11 cellular contexts compared by ENCODE assay signal in the genomic region with DNA sequence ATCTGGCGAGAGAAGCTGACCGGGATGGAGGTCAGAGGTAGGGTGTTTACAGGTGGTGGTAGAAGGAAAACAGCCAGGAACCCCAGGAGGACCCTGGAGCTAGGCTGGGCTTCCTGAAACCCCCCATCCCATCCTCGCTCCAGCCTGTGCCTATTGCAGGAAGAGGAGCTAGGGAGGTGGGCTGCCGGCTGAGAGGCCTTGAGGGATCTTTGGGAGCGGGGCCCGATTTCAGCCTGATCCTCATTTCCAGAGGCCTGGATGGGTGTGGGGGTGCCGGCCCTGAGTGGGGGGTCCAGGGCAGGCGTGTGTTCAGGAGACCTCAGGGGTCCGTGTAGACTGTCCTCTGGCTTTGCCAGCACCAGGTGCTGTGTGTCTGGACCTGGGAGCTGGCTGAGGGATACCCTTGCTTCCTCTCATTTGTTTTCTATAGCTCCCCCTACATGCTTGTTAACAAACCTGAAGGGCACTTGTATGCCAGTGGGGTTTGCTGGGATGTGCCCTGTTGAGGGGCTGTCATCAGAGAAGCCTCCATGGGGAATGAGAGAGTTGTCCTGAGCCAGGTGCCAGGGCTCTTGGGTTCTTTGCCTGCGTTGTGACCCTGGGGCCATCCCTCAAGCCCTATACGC. TPM values are rescaled to one million over a fixed set of nuclear protein-coding genes. Genes with fewer than 3 reads are reported as not detected.
DNase-seq lines count a peak whose midpoint lies in the region; ATAC-seq and TF ChIP-seq lines count a peak whose summit lies in the region.
"Had no signal": no experiment of that assay in that cellular context is flagged by ENCODE, and none has a peak within 500 bp of the region (broad histone marks: within the 10 kb centered on the region; RNA-seq: fewer than 3 reads in every experiment).

No MANE protein-coding gene starts in this region.

- H3K9me3 Mint-ChIP-seq in CD4-positive, alpha-beta memory T cell, result peaks cover 0 to 2% (median 0%) of the 10 kb centered on the region in 8 donors
- H3K9me3 Mint-ChIP-seq in central memory CD8-positive, alpha-beta T cell, result no peaks in the 10 kb centered on the region

- H3K4me2 ChIP-seq in HCT116 (ENCODE audit: low read length), result peak overlapping the region; percentile 82

- H3K9ac ChIP-seq in HCT116 (ENCODE audit: low read length), result peak overlapping the region; percentile 40; the same call in 1 of the 2 replicates
- no peak overlapping the region for H3K9ac ChIP-seq in mucosa of stomach (ENCODE audit: low read length)

- no peak overlapping the region for H3K27ac ChIP-seq in CD4-positive, alpha-beta memory T cell (ENCODE audit: low read depth, low read length)
- H3K27ac ChIP-seq in HCT116 (ENCODE audit: low read depth, low read length) (peak overlapping the region; percentile 35; the same call in 1 of the 2 replicates), esophagus squamous epithelium (no peak overlapping the region)
- H3K27ac ChIP-seq: sigmoid colon had no signal

- peak overlapping the region in 1 of 2 donors; percentile 43 for H3K4me3 ChIP-seq in CD4-positive, alpha-beta memory T cell (ENCODE audit: low read length in 2 of 2)
- H3K4me3 ChIP-seq in HCT116 (replicated peaks in 1 of 2; ENCODE audit: low read depth in 1 of 2, low read length in 2 of 2) (peak overlapping the region; percentile 44 to 58), mucosa of stomach (ENCODE audit: low read length) (peak overlapping the region; percentile 14), esophagus squamous epithelium (peak overlapping the region in 2 of 4 donors; percentile 30 to 50)

- intact Hi-C loops in CD4-positive, alpha-beta memory T cell (cut with micrococcal nuclease), result no loop called here
- intact Hi-C loops in HCT116 (cut with micrococcal nuclease), result no loop called here
- intact Hi-C loops in esophagus squamous epithelium (cut with DNase I), result no loop called here

- no peaks in the 10 kb centered on the region for H3K36me3 Mint-ChIP-seq in CD4-positive, alpha-beta memory T cell
- H3K36me3 Mint-ChIP-seq in central memory CD8-positive, alpha-beta T cell (ENCODE audit: insufficient read depth), result peaks cover 3% of the 10 kb centered on the region

- 8 to 37% methylated on average over 3 to 8 of the region's 11 CpGs for WGBS in esophagus squamous epithelium, 2 donors

- no peaks in the 10 kb centered on the region for H3K9me2 ChIP-seq in HCT116 (ENCODE audit: insufficient read depth)

- H2AFZ ChIP-seq in HCT116 (ENCODE audit: low read depth, low read length, poor library complexity, severe bottlenecking), result no peak overlapping the region

- no peaks in the 10 kb centered on the region for H3K79me2 ChIP-seq in HCT116 (ENCODE audit: insufficient read depth, low read length)

- POLR2A ChIA-PET in CD4-positive, alpha-beta memory T cell (lab: Charles Lee; ENCODE audit: partially characterized antibody), result no interaction called here
- POLR2A ChIA-PET in HCT116 (lab: Charles Lee), result no interaction called here
- POLR2A ChIA-PET in GM10248 (lab: Yijun Ruan, JAX), result no interaction called here

- peaks cover 6% of the 10 kb centered on the region for H3K4me1 ChIP-seq in CD4-positive, alpha-beta memory T cell (ENCODE audit: insufficient read depth, low read length)
- H3K4me1 ChIP-seq in HCT116 (ENCODE audit: control insufficient read depth in 1 of 2, insufficient read depth in 2 of 2, low read length in 2 of 2), result peaks cover 5 to 6% of the 10 kb centered on the region in 2 experiments; a peak in 1 of 4 replicates
- H3K4me1 ChIP-seq in mucosa of stomach (ENCODE audit: control insufficient read depth, insufficient read depth, low read length), result peaks cover 8% of the 10 kb centered on the region
- H3K4me1 ChIP-seq in esophagus squamous epithelium, result peaks cover 0 to 14% (median 10%) of the 10 kb centered on the region in 3 donors

- RAD21 ChIA-PET in HCT116 (lab: Charles Lee; ENCODE audit: low non-redundant PET in 1 of 2, low total read pairs in 2 of 2, uncharacterized antibody in 2 of 2, unreplicated experiment in 2 of 2), result no interaction called here

- H3K27me3 Mint-ChIP-seq in CD4-positive, alpha-beta memory T cell, result peaks cover 25 to 37% of the 10 kb centered on the region in 2 donors
- H3K27me3 Mint-ChIP-seq in central memory CD8-positive, alpha-beta T cell, result peaks cover 57% of the 10 kb centered on the region

- TF ChIP-seq POLR2A in HCT116 (IDR thresholded peaks at IDR 0.05; ENCODE audit: borderline replicate concordance, extremely low read depth, insufficient read depth, insufficient read length), result no peak
- no peak for TF ChIP-seq POLR2A in esophagus squamous epithelium (IDR thresholded peaks at IDR 0.05)

- TF ChIP-seq CTCF in HCT116 (IDR thresholded peaks at IDR 0.05 in 2 of 3, conservative IDR thresholded peaks at IDR 0.05 in 1 of 3; ENCODE audit: borderline replicate concordance in 1 of 3, insufficient read depth in 1 of 3, low read depth in 2 of 3, low read length in 2 of 3) (0 out of 6 replicates have a peak, but pooled peaks of 1 of the 3 experiments have one; percentile 8), GM10248 (IDR thresholded peaks at IDR 0.05; ENCODE audit: control extremely low read depth, extremely low read depth, low read depth, missing control alignments) (no peak), esophagus squamous epithelium (IDR thresholded peaks at IDR 0.05) (no peak)

- ATAC-seq in HCT116, result peak; percentile 36; the same call in 1 of the 2 replicates
- ATAC-seq in central memory CD8-positive, alpha-beta T cell (replicated peaks; ENCODE audit: extremely low read depth, poor library complexity, severe bottlenecking), result no peak

- peaks cover 4 to 20% (median 8%) of the 10 kb centered on the region in 4 donors for H3K4me1 Mint-ChIP-seq in CD4-positive, alpha-beta memory T cell
- peaks cover 10% of the 10 kb centered on the region for H3K4me1 Mint-ChIP-seq in central memory CD8-positive, alpha-beta T cell

- no peak for DNase-seq in CD4-positive, alpha-beta memory T cell
- DNase-seq in HCT116 (ENCODE audit: low read depth, low spot score) (no peak), GM10248 (ENCODE audit: extremely low spot score) (no peak), kidney tubule cell (ENCODE audit: low spot score) (no peak), esophagus squamous epithelium (lab: John Stamatoyannopoulos, UW) (no peak), NCI-H2227 (lab: John Stamatoyannopoulos, UW; ENCODE audit: unreplicated experiment) (no peak)
- no peak for DNase-seq in central memory CD8-positive, alpha-beta T cell (ENCODE audit: low spot score in 2 of 2)
- DNase-seq: activated CD4-positive, CD25-positive, alpha-beta regulatory T cell; NK-92 treated with Interleukin-12 subunit alpha and Interleukin-12 subunit beta, amount 100 ng/mL, for 24 hours; sigmoid colon had no signal

- CTCF ChIA-PET in CD4-positive, alpha-beta memory T cell (lab: Charles Lee; ENCODE audit: partially characterized antibody), result interaction anchor here (0.6 kb wide), 1 partner anchor 8 kb away, joined by 3 read pairs; no protein-coding TSS in a partner anchor
- CTCF ChIA-PET in HCT116 (lab: Charles Lee) (interaction anchor here (0.6 to 1.1 kb wide), 2 partner anchors 9 to 414 kb away, joined by 3 to 8 read pairs; no protein-coding TSS in a partner anchor), GM10248 (lab: Yijun Ruan, JAX) (no interaction called here)

- no peaks in the 10 kb centered on the region for H3K36me3 ChIP-seq in CD4-positive, alpha-beta memory T cell (ENCODE audit: insufficient read depth, low read length)
- no peaks in the 10 kb centered on the region for H3K36me3 ChIP-seq in HCT116 (ENCODE audit: control insufficient read depth in 1 of 2, insufficient read depth in 2 of 2, low read length in 2 of 2)
- no peaks in the 10 kb centered on the region for H3K36me3 ChIP-seq in mucosa of stomach (ENCODE audit: control insufficient read depth, insufficient read depth, low read length)
- no peaks in the 10 kb centered on the region for H3K36me3 ChIP-seq in esophagus squamous epithelium
- H3K36me3 ChIP-seq: sigmoid colon had no signal

- no peak for TF ChIP-seq RAD21 in HCT116 (IDR thresholded peaks at IDR 0.05; ENCODE audit: low read depth)

- H3K4me3 Mint-ChIP-seq in CD4-positive, alpha-beta memory T cell, result peak overlapping the region; percentile 60 to 84 (median 74)
- peak overlapping the region; percentile 44 for H3K4me3 Mint-ChIP-seq in central memory CD8-positive, alpha-beta T cell

- H3K27me3 ChIP-seq in CD4-positive, alpha-beta memory T cell (ENCODE audit: insufficient read depth, low read length), result no peaks in the 10 kb centered on the region
- H3K27me3 ChIP-seq in HCT116 (ENCODE audit: insufficient read depth, low read length) (no peaks in the 10 kb centered on the region), mucosa of stomach (ENCODE audit: control insufficient read depth, insufficient read depth, low read length) (peaks cover 42% of the 10 kb centered on the region), esophagus squamous epithelium (peaks cover 5 to 86% (median 11%) of the 10 kb centered on the region in 4 donors)

- H3K27ac Mint-ChIP-seq in CD4-positive, alpha-beta memory T cell, result peak overlapping the region in 2 of 7 donors; percentile 82 to 86
- no peak overlapping the region for H3K27ac Mint-ChIP-seq in central memory CD8-positive, alpha-beta T cell (ENCODE audit: low read depth)

- no TSS peak for BruUV-seq in HCT116 (replicated peaks; lab: Mats Ljungman, UMichigan)

- no peaks in the 10 kb centered on the region for H4K20me1 ChIP-seq in HCT116 (ENCODE audit: insufficient read depth)

- H3K9me3 ChIP-seq in CD4-positive, alpha-beta memory T cell (ENCODE audit: control insufficient read depth in 1 of 2, low read length in 2 of 2), result no peaks in the 10 kb centered on the region
- H3K9me3 ChIP-seq in HCT116 (ENCODE audit: control insufficient read depth in 1 of 2, insufficient read depth in 1 of 2, low read depth in 1 of 2, low read length in 2 of 2) (no peaks in the 10 kb centered on the region), mucosa of stomach (ENCODE audit: control insufficient read depth, low read length) (no peaks in the 10 kb centered on the region), esophagus squamous epithelium (no peaks in the 10 kb centered on the region)
- H3K9me3 ChIP-seq: sigmoid colon had no signal

TF ChIP-seq in HCT116, 20 proteins besides CTCF, POLR2A, EP300 and RAD21 (continues in another document):
- no peak for TF ChIP-seq ZFX (IDR thresholded peaks at IDR 0.05)

RNA-seq across cellular contexts. Expression of a gene that starts 18.9 kb away (rescaled TPM):
- total RNA-seq in CD4-positive, alpha-beta memory T cell, result 1 to 10 TPM; 9.0 to 9.9 TPM
- 1 to 10 TPM in 1 of 2 donors, under 1 TPM in 1; 0.38 to 7.1 TPM for polyA plus RNA-seq in CD4-positive, alpha-beta memory T cell
- total RNA-seq in HCT116 (2021; ENCODE audit: unreplicated experiment) (54.6 TPM), esophagus squamous epithelium (10 to 100 TPM in 2 of 4 donors, 1 to 10 TPM in 2; 4.9 to 12.4 (median 10.0) TPM)
- 27.3 and 31.0 TPM in 2 replicates for polyA plus RNA-seq in HCT116 (2012)

RNA-seq across cellular contexts. Expression of a gene that starts 27.9 kb away (rescaled TPM):
- total RNA-seq in CD4-positive, alpha-beta memory T cell, result under 1 TPM; 0.32 to 0.47 TPM
- not detected for polyA plus RNA-seq in CD4-positive, alpha-beta memory T cell
- total RNA-seq in HCT116 (2021; ENCODE audit: unreplicated experiment) (0.17 TPM), esophagus squamous epithelium (under 1 TPM in 3 of 4 donors, not detected in 1; 0.15 to 0.57 (median 0.35) TPM)
- polyA plus RNA-seq in HCT116 (2012), result 0.02 and 0.10 TPM in 2 replicates
